27 cellular contexts compared by ENCODE assay signal in genomic region chrX:121146059-121146628, GRCh38.
DNase-seq lines count a peak whose midpoint lies in the region; ATAC-seq lines count a peak whose summit lies in the region.
"Had no signal": no experiment of that assay in that cellular context is flagged by ENCODE, and none has a peak within 500 bp of the region (broad histone marks: within the 10 kb centered on the region; RNA-seq: fewer than 3 reads in every experiment).

No MANE protein-coding gene starts in this region.

- no peaks in the 10 kb centered on the region for H3K36me3 Mint-ChIP-seq in activated CD4-positive, alpha-beta memory T cell treated with anti-CD3 and anti-CD28 coated beads for 36 hours
- H3K36me3 Mint-ChIP-seq: natural killer cell treated with Interleukin-12 subunit alpha and Interleukin-12 subunit beta and Interleukin-15 and Interleukin-18, amount 100 ng/mL, for 72 hours; WTC11 had no signal

- H3K9me3 ChIP-seq in BLaER1 treated with 17β-estradiol and CSF1 and Interleukin-3, amounts not matched to agents 10 nM and 100 nM (replicated peaks in 1 of 11) = no peaks in the 10 kb centered on the region
- H3K9me3 ChIP-seq: BE2C, ovary had no signal

- peaks cover 0 to 43% (median 6%) of the 10 kb centered on the region in 10 experiments; a peak in 10 of 20 replicates for H3K4me1 ChIP-seq in BLaER1 treated with 17β-estradiol and CSF1 and Interleukin-3, amounts not matched to agents 10 nM and 100 nM
- H3K4me1 ChIP-seq: BE2C had no signal

- H3K4me2 ChIP-seq in BLaER1 treated with 17β-estradiol and CSF1 and Interleukin-3, amounts not matched to agents 10 nM and 100 nM = peak overlapping the region in 6 of 11 experiments; percentile 23 to 63 (median 56); a peak in 10 of 22 replicates
- H3K4me2 ChIP-seq: hepatocyte had no signal

- H3K36me3 ChIP-seq in BLaER1 treated with 17β-estradiol and CSF1 and Interleukin-3, amounts not matched to agents 10 nM and 100 nM = no peaks in the 10 kb centered on the region
- H3K36me3 ChIP-seq: BE2C, ovary had no signal

- no peaks in the 10 kb centered on the region for H3K27me3 Mint-ChIP-seq in activated CD4-positive, alpha-beta memory T cell treated with anti-CD3 and anti-CD28 coated beads for 36 hours

- peaks cover 4% of the 10 kb centered on the region for H3K4me1 Mint-ChIP-seq in activated CD4-positive, alpha-beta memory T cell treated with anti-CD3 and anti-CD28 coated beads for 36 hours (ENCODE audit: low read depth)

- peak; percentile 17 for DNase-seq in RKO (ENCODE audit: low spot score)
- DNase-seq in fibroblast of gingiva (ENCODE audit: low read depth) = peak; percentile 10
- DNase-seq in activated CD4-positive, alpha-beta memory T cell treated with anti-CD3 and anti-CD28 coated beads for 36 hours = no peak
- DNase-seq in cerebellar cortex (ENCODE audit: low spot score) = no peak
- no peak for DNase-seq in NCI-H2081 treated with DMSO at 0.1 percent for 48 hours (lab: John Stamatoyannopoulos, UW)
- DNase-seq: activated CD4-positive, alpha-beta T cell treated with anti-CD3 and anti-CD28 coated beads, Interleukin-2, amount 50 U/mL, for 4 hours; activated effector memory CD4-positive, alpha-beta T cell treated with anti-CD3 and anti-CD28 coated beads, Interleukin-2, amount 50 U/mL, for 16 hours; BE2C; DMS79 treated with DMSO at 0.1 percent for 48 hours; H7; KG1; left ventricle myocardium superior; midbrain; NCI-H1092; NCI-H1930; NCI-H446; ovary; right cardiac atrium; trophoblast cell had no signal

- H3K9me3 Mint-ChIP-seq in activated CD4-positive, alpha-beta memory T cell treated with anti-CD3 and anti-CD28 coated beads for 36 hours = no peaks in the 10 kb centered on the region
- H3K9me3 Mint-ChIP-seq: natural killer cell treated with Interleukin-12 subunit alpha and Interleukin-12 subunit beta and Interleukin-15 and Interleukin-18, amount 100 ng/mL, for 72 hours; T-helper 2 cell treated with Interferon-gamma antibody and Interleukin-4, amounts not matched to agents 5 μg/mL and 100 μg/mL, for 36 hours; WTC11 had no signal

- no peaks in the 10 kb centered on the region for H4K20me1 ChIP-seq in BLaER1 treated with 17β-estradiol and CSF1 and Interleukin-3, amounts not matched to agents 10 nM and 100 nM

- CTCF ChIA-PET in activated CD4-positive, alpha-beta memory T cell treated with anti-CD3 and anti-CD28 coated beads for 36 hours (lab: Charles Lee) = no interaction called here

- ATAC-seq in HG02884 (IDR thresholded peaks at IDR 0.05; ENCODE audit: unreplicated experiment) = peak; percentile 43
- no peak for ATAC-seq in GM21515 (IDR thresholded peaks at IDR 0.05; ENCODE audit: unreplicated experiment)
- ATAC-seq: left ventricle myocardium superior; natural killer cell treated with Interleukin-12 subunit alpha and Interleukin-12 subunit beta and Interleukin-15 and Interleukin-18, amount 100 ng/mL, for 72 hours; right cardiac atrium; SK-N-SH treated with all-trans-retinoic acid at 6 μM for 48 hours; WTC11 had no signal

- H3K9ac ChIP-seq in BLaER1 treated with 17β-estradiol and CSF1 and Interleukin-3, amounts not matched to agents 10 nM and 100 nM = no peak overlapping the region

- H3K4me3 ChIP-seq in BLaER1 treated with 17β-estradiol and CSF1 and Interleukin-3, amounts not matched to agents 10 nM and 100 nM = no peak overlapping the region
- H3K4me3 ChIP-seq: hepatocyte, ovary had no signal

- H3K4me3 Mint-ChIP-seq in activated CD4-positive, alpha-beta memory T cell treated with anti-CD3 and anti-CD28 coated beads for 36 hours = no peak overlapping the region
- H3K4me3 Mint-ChIP-seq: natural killer cell treated with Interleukin-12 subunit alpha and Interleukin-12 subunit beta and Interleukin-15 and Interleukin-18, amount 100 ng/mL, for 72 hours; T-helper 2 cell treated with Interferon-gamma antibody and Interleukin-4, amounts not matched to agents 5 μg/mL and 100 μg/mL, for 36 hours; WTC11 had no signal

- intact Hi-C loops in activated CD4-positive, alpha-beta memory T cell treated with anti-CD3 and anti-CD28 coated beads for 36 hours (cut with micrococcal nuclease) = no loop called here

- no peak overlapping the region for H3K27ac ChIP-seq in BLaER1 treated with 17β-estradiol and CSF1 and Interleukin-3, amounts not matched to agents 10 nM and 100 nM
- H3K27ac ChIP-seq: hepatocyte, ovary had no signal

- no peak overlapping the region for H3K27ac Mint-ChIP-seq in activated CD4-positive, alpha-beta memory T cell treated with anti-CD3 and anti-CD28 coated beads for 36 hours
- H3K27ac Mint-ChIP-seq: natural killer cell treated with Interleukin-12 subunit alpha and Interleukin-12 subunit beta and Interleukin-15 and Interleukin-18, amount 100 ng/mL, for 72 hours; T-helper 2 cell treated with Interferon-gamma antibody and Interleukin-4, amounts not matched to agents 5 μg/mL and 100 μg/mL, for 36 hours; WTC11 had no signal

- H3K27me3 ChIP-seq in BLaER1 treated with 17β-estradiol and CSF1 and Interleukin-3, amounts not matched to agents 10 nM and 100 nM = no peaks in the 10 kb centered on the region
- H3K27me3 ChIP-seq: BE2C, hepatocyte, ovary had no signal

- POLR2A ChIA-PET in activated CD4-positive, alpha-beta memory T cell treated with anti-CD3 and anti-CD28 coated beads for 36 hours (lab: Charles Lee) = no interaction called here

Comparison
In these comparisons a context has a peak if more than half of its experiments do, and no peak if none do; other contexts are left out.
1. DNase-seq: peak in RKO (single experiment) and fibroblast of gingiva (single experiment); none in activated CD4-positive, alpha-beta memory T cell treated with anti-CD3 and anti-CD28 coated beads for 36 hours (single experiment), cerebellar cortex (single experiment) and NCI-H2081 treated with DMSO at 0.1 percent for 48 hours (single experiment).